Comparison of ENCODE assay signal across 21 cellular contexts in genomic region chr3:134905647-134905935, GRCh38.
DNase-seq lines count a peak whose midpoint lies in the region; ATAC-seq and TF ChIP-seq lines count a peak whose summit lies in the region.
"Had no signal": no experiment of that assay in that cellular context is flagged by ENCODE, and none has a peak within 500 bp of the region (broad histone marks: within the 10 kb centered on the region; RNA-seq: fewer than 3 reads in every experiment).

No MANE protein-coding gene starts in this region.

- peak; percentile 39 for DNase-seq in cardiac septum (ENCODE audit: low spot score)
- no peak for DNase-seq in heart left ventricle
- DNase-seq in cerebellum (ENCODE audit: low spot score): peak; percentile 89
- no peak for DNase-seq in neuronal stem cell (ENCODE audit: low spot score)
- DNase-seq in NCI-H1417 (lab: John Stamatoyannopoulos, UW): no peak
- no peak for DNase-seq in activated gamma-delta T cell (lab: John Stamatoyannopoulos, UW)
- DNase-seq: Caco-2; CD4-positive, CD25-positive, alpha-beta regulatory T cell; CD8-positive, alpha-beta T cell; DMS153; EL; GF-D8; H9 had no signal

- H2AK5ac ChIP-seq in neuronal stem cell (ENCODE audit: low read depth, low read length): no peak overlapping the region

- H3K18ac ChIP-seq in neuronal stem cell (ENCODE audit: low read length): no peak overlapping the region

- no peaks in the 10 kb centered on the region for H3K9me3 ChIP-seq in heart left ventricle
- no peaks in the 10 kb centered on the region for H3K9me3 ChIP-seq in neuronal stem cell (replicated peaks in 1 of 2; ENCODE audit: control insufficient read depth in 2 of 2, insufficient read depth in 1 of 2, low read depth in 1 of 2, low read length in 2 of 2)
- H3K9me3 ChIP-seq: BLaER1, Caco-2 had no signal

- no peak overlapping the region for H3K4ac ChIP-seq in neuronal stem cell (ENCODE audit: low read length)

- peaks cover 0 to 2% (median 0%) of the 10 kb centered on the region in 5 experiments for H3K9me3 Mint-ChIP-seq in brain
- H3K9me3 Mint-ChIP-seq: CD8-positive, alpha-beta T cell; GM23338; H9 had no signal

- H3K27ac ChIP-seq in heart left ventricle: no peak overlapping the region
- no peak overlapping the region for H3K27ac ChIP-seq in neuronal stem cell (replicated peaks; ENCODE audit: low read length)
- H3K27ac ChIP-seq: 22Rv1, BLaER1, C4-2B had no signal

- H3K23ac ChIP-seq in neuronal stem cell (ENCODE audit: low read depth, low read length, poor library complexity): peak overlapping the region; percentile 21

- H3K36me3 Mint-ChIP-seq in brain: no peaks in the 10 kb centered on the region
- H3K36me3 Mint-ChIP-seq: CD4-positive, CD25-positive, alpha-beta regulatory T cell; CD8-positive, alpha-beta T cell had no signal

- H4K8ac ChIP-seq in neuronal stem cell (ENCODE audit: low read depth, low read length): no peak overlapping the region

- H3K79me1 ChIP-seq in neuronal stem cell (ENCODE audit: low read depth, low read length): peaks cover 3% of the 10 kb centered on the region

- no peak overlapping the region for H2BK15ac ChIP-seq in neuronal stem cell (ENCODE audit: low read length)

- TF ChIP-seq CTCF in heart left ventricle (IDR thresholded peaks at IDR 0.05): no peak
- TF ChIP-seq CTCF in brain (conservative IDR thresholded peaks at IDR 0.05): no peak

- H4K91ac ChIP-seq in neuronal stem cell (ENCODE audit: low read depth, low read length, poor library complexity): no peak overlapping the region

- H2BK120ac ChIP-seq in neuronal stem cell (ENCODE audit: low read depth, low read length): no peak overlapping the region

- TF ChIP-seq POLR2A in heart left ventricle (IDR thresholded peaks at IDR 0.05): no peak

- H3K4me1 ChIP-seq in heart left ventricle (peaks cover 0 to 10% (median 0%) of the 10 kb centered on the region in 12 donors), neuronal stem cell (ENCODE audit: control insufficient read depth in 2 of 2, insufficient read depth in 1 of 2, low read depth in 1 of 2, low read length in 2 of 2) (peaks cover 0 to 14% of the 10 kb centered on the region in 2 donors)
- H3K4me1 ChIP-seq: Caco-2 had no signal

- peaks cover 5% of the 10 kb centered on the region for H3K27me3 Mint-ChIP-seq in brain
- H3K27me3 Mint-ChIP-seq: B cell; CD4-positive, CD25-positive, alpha-beta regulatory T cell had no signal

- peaks cover 78% of the 10 kb centered on the region for H3K4me1 Mint-ChIP-seq in brain

- H3K27me3 ChIP-seq in heart left ventricle: no peaks in the 10 kb centered on the region
- no peaks in the 10 kb centered on the region for H3K27me3 ChIP-seq in neuronal stem cell (ENCODE audit: control insufficient read depth in 3 of 3, insufficient read depth in 3 of 3, low read depth in 1 of 3, low read length in 3 of 3)
- H3K27me3 ChIP-seq: BLaER1 had no signal

- H3K4me2 ChIP-seq in neuronal stem cell (ENCODE audit: insufficient read depth, low read length, poor library complexity, severe bottlenecking): no peak overlapping the region
- H3K4me2 ChIP-seq: BLaER1, GM23338 had no signal

- no peak overlapping the region for H2BK12ac ChIP-seq in neuronal stem cell (ENCODE audit: low read length)

- H3K9ac ChIP-seq in neuronal stem cell (ENCODE audit: low read depth, low read length, poor library complexity): no peak overlapping the region
- H3K9ac ChIP-seq: BLaER1 had no signal

- H2BK5ac ChIP-seq in neuronal stem cell (ENCODE audit: low read length): peak overlapping the region; percentile 14

- no peak overlapping the region for H2AFZ ChIP-seq in neuronal stem cell (ENCODE audit: low read length)
- H2AFZ ChIP-seq: GM23338 had no signal

- no peak for ATAC-seq in heart left ventricle
- no peak for ATAC-seq in HG02623 (IDR thresholded peaks at IDR 0.05; ENCODE audit: unreplicated experiment)
- ATAC-seq: CD8-positive, alpha-beta T cell; HCT116 had no signal

- intact Hi-C loops in cardiac septum (cut with DNase I) (no loop called here), heart left ventricle (cut with DNase I) (no loop called here)

- no peak overlapping the region for H3K14ac ChIP-seq in neuronal stem cell (ENCODE audit: low read length)

- peak overlapping the region in 4 of 5 experiments; percentile 57 to 94 (median 71) for H3K27ac Mint-ChIP-seq in brain
- H3K27ac Mint-ChIP-seq: B cell; CD4-positive, CD25-positive, alpha-beta regulatory T cell; CD8-positive, alpha-beta T cell; GM23338 had no signal

- H3K4me3 ChIP-seq in heart left ventricle: no peak overlapping the region
- H3K4me3 ChIP-seq in neuronal stem cell (ENCODE audit: low read length in 2 of 2): no peak overlapping the region
- H3K4me3 ChIP-seq: BLaER1, GM23338 had no signal

- peak overlapping the region in 3 of 5 experiments; percentile 25 to 48 (median 37) for H3K4me3 Mint-ChIP-seq in brain
- H3K4me3 Mint-ChIP-seq: B cell; CD4-positive, CD25-positive, alpha-beta regulatory T cell; CD8-positive, alpha-beta T cell; GM23338; H9 had no signal

- WGBS in heart left ventricle, 4 donors: 85 to 100% (median 88%) methylated on average over 2 of the region's 2 CpGs
- no CpG with 5 or more reads among the region's 2 CpGs for WGBS in neuronal stem cell (ENCODE audit: extremely low coverage in 2 of 2, insufficient read length in 2 of 2, insufficient replicate concordance in 1 of 2), 2 donors

- H3K36me3 ChIP-seq in heart left ventricle (no peaks in the 10 kb centered on the region), neuronal stem cell (replicated peaks in 1 of 2; ENCODE audit: control insufficient read depth in 2 of 2, insufficient read depth in 2 of 2, low read length in 2 of 2) (no peaks in the 10 kb centered on the region)
- H3K36me3 ChIP-seq: BLaER1 had no signal

Comparison
In these comparisons a context has a peak if more than half of its experiments do, and no peak if none do; other contexts are left out.
1. DNase-seq: peak in cardiac septum (single experiment) and cerebellum (single experiment); none in heart left ventricle (0 of 5), neuronal stem cell (single experiment), NCI-H1417 (0 of 3) and activated gamma-delta T cell (single experiment).